8 cellular contexts compared by ENCODE assay signal in genomic region chr11:43944761-43945311, GRCh38. TPM values are rescaled to one million over a fixed set of nuclear protein-coding genes. Genes with fewer than 3 reads are reported as not detected.
DNase-seq lines count a peak whose midpoint lies in the region; ATAC-seq, FAIRE-seq and TF ChIP-seq lines count a peak whose summit lies in the region.

No MANE protein-coding gene starts in this region.

- H3K9me3 ChIP-seq in A673 (ENCODE audit: low read depth, low read length, poor library complexity, severe bottlenecking) (no peaks in the 10 kb centered on the region), H1 (ENCODE audit: insufficient read depth in 2 of 2, low read depth in 1 of 2, low read length in 1 of 2) (no peaks in the 10 kb centered on the region), mucosa of rectum (ENCODE audit: control insufficient read depth in 2 of 2, low read length in 2 of 2) (no peaks in the 10 kb centered on the region)

- no peak overlapping the region for H2BK20ac ChIP-seq in H1 (ENCODE audit: low read length)

- H3K36me3 ChIP-seq in A673 (ENCODE audit: insufficient read depth, low read length, poor library complexity, severe bottlenecking) (no peaks in the 10 kb centered on the region), H1 (ENCODE audit: control insufficient read depth in 2 of 4, insufficient read depth in 4 of 4, low read length in 3 of 4) (no peaks in the 10 kb centered on the region), mucosa of rectum (ENCODE audit: control insufficient read depth in 2 of 2, insufficient read depth in 2 of 2, low read length in 2 of 2) (no peaks in the 10 kb centered on the region)

- H4K20me1 ChIP-seq in H1 (replicated peaks in 1 of 2; ENCODE audit: control insufficient read depth in 1 of 2, insufficient read depth in 2 of 2, low read length in 2 of 2): peaks cover 0 to 3% of the 10 kb centered on the region in 2 experiments

- peak; percentile 43 for ATAC-seq in GM18511 (IDR thresholded peaks at IDR 0.05; ENCODE audit: unreplicated experiment)
- ATAC-seq in HG03097 (IDR thresholded peaks at IDR 0.05; ENCODE audit: low FRiP score, unreplicated experiment): no peak

- no peak for TF ChIP-seq POLR2A in H1 (IDR thresholded peaks at IDR 0.05; ENCODE audit: control extremely low read depth in 1 of 2, low read depth in 2 of 2, low read length in 2 of 2)

- no peak overlapping the region for H4K91ac ChIP-seq in H1 (replicated peaks; ENCODE audit: insufficient read length, low read length)

- no peak overlapping the region for H2AFZ ChIP-seq in H1 (ENCODE audit: low read length)

- 0 out of 3 replicates have a peak, but pooled peaks of 1 of the 2 experiments have one; percentile 21 for TF ChIP-seq EP300 in H1 (IDR thresholded peaks at IDR 0.05; ENCODE audit: borderline replicate concordance in 1 of 2, low read depth in 2 of 2, low read length in 2 of 2)

- H3K79me2 ChIP-seq in H1 (ENCODE audit: control insufficient read depth in 1 of 2, insufficient read depth in 2 of 2, low read length in 2 of 2): no peaks in the 10 kb centered on the region

- no peak overlapping the region for H3K9ac ChIP-seq in H1 (replicated peaks in 1 of 4; ENCODE audit: extremely low read depth in 1 of 4, low read depth in 3 of 4, low read length in 3 of 4)
- H3K9ac ChIP-seq in mucosa of rectum (ENCODE audit: low read depth in 1 of 2, low read length in 2 of 2): peak overlapping the region; percentile 21 to 26

- no peak overlapping the region for H4K5ac ChIP-seq in H1 (ENCODE audit: insufficient read length, low read depth, low read length)

- H2BK15ac ChIP-seq in H1 (ENCODE audit: low read length): no peak overlapping the region

- H3K4me1 ChIP-seq in A673 (ENCODE audit: insufficient read depth, low read length, poor library complexity, severe bottlenecking): peaks cover 21% of the 10 kb centered on the region
- H3K4me1 ChIP-seq in H1 (replicated peaks in 1 of 4; ENCODE audit: control insufficient read depth in 3 of 4, insufficient read depth in 4 of 4, low read length in 3 of 4): peaks cover 0 to 17% (median 11%) of the 10 kb centered on the region in 4 experiments; a peak in 6 of 7 replicates
- peaks cover 3 to 8% of the 10 kb centered on the region in 2 donors for H3K4me1 ChIP-seq in mucosa of rectum (ENCODE audit: control insufficient read depth in 2 of 2, insufficient read depth in 2 of 2, low read length in 2 of 2)

- H4K8ac ChIP-seq in H1 (ENCODE audit: extremely low read depth, insufficient read depth, low read length): no peak overlapping the region

- BruUV-seq in A673 (replicated peaks; lab: Mats Ljungman, UMichigan): no TSS peak

- no peak for FAIRE-seq in H1 (lab: Jason Lieb, UNC)

- H2BK120ac ChIP-seq in H1 (replicated peaks; ENCODE audit: low read depth, low read length): no peak overlapping the region

- no peak overlapping the region for H2BK5ac ChIP-seq in H1 (ENCODE audit: low read depth, low read length)

- CTCF ChIA-PET in A673 (lab: Charles Lee): interaction anchor here (0.7 to 1.1 kb wide), 2 partner anchors 11 to 55 kb away, joined by 3 to 5 read pairs; no protein-coding TSS in a partner anchor
- CTCF ChIA-PET in H1 (lab: Charles Lee; ENCODE audit: partially characterized antibody): interaction anchor here (0.7 to 11.4 kb wide), 29 partner anchors 7 to 150 kb away, joined by 3 to 140 read pairs (median 5); partner anchors contain the start of gene ALKBH3

- no peak overlapping the region for H3K27ac ChIP-seq in A673 (ENCODE audit: low read depth, low read length, poor library complexity, severe bottlenecking)
- H3K27ac ChIP-seq in H1 (ENCODE audit: low read depth, low read length): no peak overlapping the region
- peak overlapping the region; percentile 71 to 77 for H3K27ac ChIP-seq in mucosa of rectum (ENCODE audit: low read depth in 2 of 2, low read length in 2 of 2)

- intact Hi-C loops in A673 (cut with micrococcal nuclease; ENCODE audit: unreplicated experiment): loop anchor here (5.0 kb wide), 1 partner anchor 53 kb away; no protein-coding TSS in a partner anchor

- peaks cover 22% of the 10 kb centered on the region; the same call in 1 of the 2 replicates for H3K23me2 ChIP-seq in H1 (ENCODE audit: low read depth, low read length)

- TF ChIP-seq CTCF in A673 (conservative IDR thresholded peaks at IDR 0.05; ENCODE audit: low read depth, low read length) (peak; percentile 100), H1 (IDR thresholded peaks at IDR 0.05; ENCODE audit: control extremely low read depth in 1 of 3, insufficient read depth in 1 of 3, low read depth in 1 of 3, low read length in 3 of 3) (peak; percentile 75 to 90 (median 78))

- H3K4me3 ChIP-seq in A673 (ENCODE audit: low read depth, low read length, poor library complexity, severe bottlenecking) (no peak overlapping the region), H1 (ENCODE audit: extremely low read depth in 1 of 4, insufficient read depth in 2 of 4, low read depth in 3 of 4, low read length in 4 of 4) (peak overlapping the region; percentile 38 to 75 (median 52); a peak in 5 of 8 replicates), mucosa of rectum (ENCODE audit: low read length in 2 of 2) (peak overlapping the region; percentile 66 to 72)

- POLR2A ChIA-PET in A673 (lab: Charles Lee; ENCODE audit: low non-redundant PET) (no interaction called here), H1 (lab: Charles Lee; ENCODE audit: partially characterized antibody) (interaction anchor here (0.5 to 2.7 kb wide), 4 partner anchors 10 to 60 kb away, joined by 3 to 13 read pairs (median 3); no protein-coding TSS in a partner anchor)

- peak; percentile 61 to 78 for TF ChIP-seq RAD21 in H1 (IDR thresholded peaks at IDR 0.05 in 1 of 2, conservative IDR thresholded peaks at IDR 0.05 in 1 of 2; ENCODE audit: low read depth in 2 of 2, low read length in 2 of 2)

- no peak overlapping the region for H3K14ac ChIP-seq in H1 (ENCODE audit: insufficient read length)

- H3K4me2 ChIP-seq in H1 (ENCODE audit: insufficient read depth in 1 of 2, low read depth in 2 of 2, low read length in 2 of 2): peak overlapping the region; percentile 75 to 97

- H3K23ac ChIP-seq in H1 (ENCODE audit: insufficient read length): no peak overlapping the region

- no peak overlapping the region for H3K4ac ChIP-seq in H1 (replicated peaks; ENCODE audit: insufficient read length, low read depth, low read length)

- H3K56ac ChIP-seq in H1 (replicated peaks; ENCODE audit: insufficient read length, low read depth, low read length): no peak overlapping the region

- H2AK5ac ChIP-seq in H1 (ENCODE audit: low read depth, low read length): no peak overlapping the region

- H3K27me3 ChIP-seq in A673 (replicated peaks; ENCODE audit: insufficient read depth, low read depth, low read length, poor library complexity) (peaks cover 67% of the 10 kb centered on the region), H1 (replicated peaks in 1 of 4; ENCODE audit: control insufficient read depth in 3 of 4, extremely low read depth in 1 of 4, insufficient read depth in 3 of 4, low read length in 3 of 4) (peaks cover 25 to 55% (median 45%) of the 10 kb centered on the region in 4 experiments), mucosa of rectum (ENCODE audit: control insufficient read depth in 2 of 2, insufficient read depth in 2 of 2, low read length in 2 of 2) (peaks cover 20 to 41% of the 10 kb centered on the region in 2 donors)

- H3K18ac ChIP-seq in H1 (ENCODE audit: extremely low read depth, low read length): no peak overlapping the region

- peak overlapping the region; percentile 50; the same call in 1 of the 2 replicates for H2BK12ac ChIP-seq in H1 (ENCODE audit: low read depth, low read length)

- WGBS in H1 (ENCODE audit: extremely low coverage in 1 of 2, insufficient coverage in 1 of 2, insufficient read length in 1 of 2, insufficient replicate concordance in 2 of 2, low coverage in 1 of 2, low lambda C conversion rate in 2 of 2, missing lambda C conversion rate in 1 of 2), 2 experiments: 41% methylated on average over 16 of the region's 16 CpGs; no CpG with 5 or more reads in 1 of the 2 experiments

- H3K79me1 ChIP-seq in H1 (ENCODE audit: low read depth, low read length): no peaks in the 10 kb centered on the region

- DNase-seq in A673 (ENCODE audit: low spot score) (peak; percentile 73), NCI-H2227 (lab: John Stamatoyannopoulos, UW; ENCODE audit: unreplicated experiment) (peak; percentile 58), H1 (ENCODE audit: low read depth in 1 of 2, low spot score in 2 of 2) (peak in 1 of 2 experiments; percentile 98)
- DNase-seq in activated CD8-positive, alpha-beta memory T cell treated with anti-CD3 and anti-CD28 coated beads for 24 hours: peak; percentile 88
- peak; percentile 19 to 21 for DNase-seq in stimulated activated CD8-positive, alpha-beta memory T cell treated with anti-CD3 and anti-CD28 coated beads, Interleukin-7, amount 100 ng/mL, for 4 hours (ENCODE audit: low read depth in 2 of 2)

TF ChIP-seq in H1, 55 proteins besides CTCF, POLR2A, EP300 and RAD21:
- TF ChIP-seq CHD1 (IDR thresholded peaks at IDR 0.05; ENCODE audit: low read depth, low read length): no peak
- no peak for TF ChIP-seq POU5F1 (IDR thresholded peaks at IDR 0.05; ENCODE audit: low read depth, low read length)
- no peak for TF ChIP-seq ZNF274 (IDR thresholded peaks at IDR 0.05; ENCODE audit: borderline replicate concordance, extremely low read depth, low read length)
- no peak for TF ChIP-seq NRF1 (IDR thresholded peaks at IDR 0.05; ENCODE audit: low read depth, low read length)
- no peak for TF ChIP-seq NANOG (IDR thresholded peaks at IDR 0.05; ENCODE audit: insufficient read depth, low read depth, low read length, poor library complexity, severe bottlenecking)
- peak; percentile 55; the same call in 1 of the 2 replicates for TF ChIP-seq BACH1 (IDR thresholded peaks at IDR 0.05; ENCODE audit: low read length)
- peak; percentile 49; the same call in 1 of the 2 replicates for TF ChIP-seq CREB1 (IDR thresholded peaks at IDR 0.05)
- peak; percentile 39 to 80; a peak in 1 of 4 replicates for TF ChIP-seq HDAC2 (IDR thresholded peaks at IDR 0.05; ENCODE audit: borderline replicate concordance in 1 of 2, low read depth in 2 of 2, low read length in 2 of 2)
- 0 out of 2 replicates have a peak, but pooled peaks have one; percentile 81 for TF ChIP-seq FOSL1 (IDR thresholded peaks at IDR 0.05; ENCODE audit: insufficient read depth, low read depth, low read length)
- TF ChIP-seq HDAC6 (IDR thresholded peaks at IDR 0.05; ENCODE audit: low read depth, low read length): no peak
- peak; percentile 78 for TF ChIP-seq KDM1A (IDR thresholded peaks at IDR 0.05; ENCODE audit: borderline replicate concordance, low read length)

RNA-seq across cellular contexts. Expression of gene C11orf96, which starts 2.4 kb away (rescaled TPM):
- 1.1 and 1.5 TPM in 2 replicates for total RNA-seq in A673 (2021)
- 0.67 and 0.97 TPM in 2 replicates for total RNA-seq in H1 (2021; fragmentation: NEBNext Ultra II Directional; extraction: Animal tissue kit (Norgen Biotek cat#: 25700))
- polyA plus RNA-seq in H1 (2011; rRNA removed): 0.91 and 2.0 TPM in 2 replicates
- 1.5 TPM for polyA plus RNA-seq in H1 (2011; cell fraction: cytosol; rRNA removed)
- 1.4 TPM for polyA plus RNA-seq in H1 (2011; cell fraction: nucleus; rRNA removed)
- polyA plus RNA-seq in H1 (2012, experiment 1 of 2): 0.51 to 0.98 TPM (median 0.72 TPM) in 4 replicates
- 0.28 TPM for polyA plus RNA-seq in H1 (2012, experiment 2 of 2)
- polyA plus RNA-seq in H1 (2013, experiment 1 of 2): 0.36 TPM
- 0.42 TPM for polyA plus RNA-seq in H1 (2013, experiment 2 of 2)
- polyA minus RNA-seq in H1 (2011; rRNA and poly(A)+ RNA removed): not detected in 2 replicates
- 1.2 TPM for polyA minus RNA-seq in H1 (2011; cell fraction: cytosol; rRNA and poly(A)+ RNA removed)
- polyA minus RNA-seq in H1 (2011; cell fraction: nucleus; rRNA and poly(A)+ RNA removed): 1.4 TPM

Comparison
In these comparisons a context has a peak if more than half of its experiments do, and no peak if none do; other contexts are left out.
1. H3K27ac ChIP-seq: peak in mucosa of rectum (2 of 2); none in A673 (single experiment) and H1 (single experiment).
2. H3K9ac ChIP-seq: peak in mucosa of rectum (2 of 2); none in H1 (0 of 4).